ENCODE assay signal across 1 cellular context in genomic region chr12:79168687-79169086, GRCh38.
A peak's percentile ranks its signal among the peaks of the same experiment; 100 is the strongest.
TF ChIP-seq lines count a peak whose summit lies in the region.

No MANE protein-coding gene starts in this region.

TF ChIP-seq in SK-N-SH treated with all-trans-retinoic acid at 6 μM for 48 hours, 23 proteins besides CTCF, POLR2A, EP300 and RAD21 (continued from another document):
- TF ChIP-seq TSHZ2 (CRISPR knock-in tag; IDR thresholded peaks at IDR 0.05), result peak; percentile 77; the same call in 1 of the 2 replicates
